ENCODE assay signal across 9 cellular contexts in the genomic region with DNA sequence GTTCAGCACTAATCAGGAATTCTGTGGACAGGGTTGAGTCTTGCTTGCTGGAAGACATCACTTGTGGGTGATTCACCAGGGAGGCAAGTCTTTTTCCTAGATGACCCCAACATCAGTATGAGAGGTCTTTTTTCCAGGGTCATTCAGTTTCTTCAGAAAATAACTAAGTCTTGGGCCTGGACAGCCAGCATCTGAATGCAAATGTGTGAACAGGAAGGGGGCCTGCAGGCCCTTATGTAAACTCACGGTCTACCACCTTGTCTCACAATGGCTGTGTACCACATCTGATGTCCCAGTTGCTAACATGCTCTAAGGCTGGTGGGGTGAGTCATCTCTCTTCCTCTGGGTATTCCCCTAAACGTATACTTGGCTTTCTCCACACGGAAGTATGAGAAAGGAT.
A peak's percentile ranks its signal among the peaks of the same experiment; 100 is the strongest.
DNase-seq lines count a peak whose midpoint lies in the region; ATAC-seq, FAIRE-seq and TF ChIP-seq lines count a peak whose summit lies in the region.
"Had no signal": no experiment of that assay in that cellular context is flagged by ENCODE, and none has a peak within 500 bp of the region (broad histone marks: within the 10 kb centered on the region; RNA-seq: fewer than 3 reads in every experiment).

No MANE protein-coding gene starts in this region.

- no peaks in the 10 kb centered on the region for H4K20me1 ChIP-seq in keratinocyte (ENCODE audit: control insufficient read depth, extremely low read depth, insufficient read depth, low read length)

- DNase-seq in AG09309 (ENCODE audit: low read depth): peak; percentile 23
- DNase-seq in activated CD8-positive, alpha-beta memory T cell treated with anti-CD3 and anti-CD28 coated beads, Interleukin-2, amount 50 U/mL, for 48 hours: peak; percentile 60
- DNase-seq in keratinocyte (ENCODE audit: low read depth, low spot score): peak; percentile 33
- no peak for DNase-seq in epidermal melanocyte (ENCODE audit: insufficient read length, low spot score)
- no peak for DNase-seq in HT-29 (ENCODE audit: low spot score)
- DNase-seq in HAP-1 (ENCODE audit: low spot score in 2 of 2): no peak

- FAIRE-seq in keratinocyte (lab: Jason Lieb, UNC): peak; percentile 94

- no peaks in the 10 kb centered on the region for H3K79me2 ChIP-seq in keratinocyte (ENCODE audit: control insufficient read depth, insufficient read depth, low read length)

- H3K4me3 ChIP-seq in AG09309 (ENCODE audit: control insufficient read depth, low read depth, low read length) (no peak overlapping the region), keratinocyte (ENCODE audit: control insufficient read depth in 2 of 3, extremely low read depth in 1 of 3, insufficient read depth in 2 of 3, low read depth in 1 of 3, low read length in 3 of 3) (no peak overlapping the region), HAP-1 (no peak overlapping the region)
- H3K4me3 ChIP-seq: lung had no signal

- peak; percentile 97 for ATAC-seq in GM19467 (IDR thresholded peaks at IDR 0.05; ENCODE audit: unreplicated experiment)
- peak; percentile 98 for ATAC-seq in HG03571 (IDR thresholded peaks at IDR 0.05; ENCODE audit: unreplicated experiment)

- peak overlapping the region; percentile 80 for H3K27ac ChIP-seq in keratinocyte (ENCODE audit: control insufficient read depth, insufficient read depth, low read length)

- no peaks in the 10 kb centered on the region for H3K9me3 ChIP-seq in keratinocyte (ENCODE audit: control insufficient read depth, low read depth, low read length)
- no peaks in the 10 kb centered on the region for H3K9me3 ChIP-seq in HAP-1

- peak overlapping the region; percentile 39 for H3K4me2 ChIP-seq in keratinocyte (ENCODE audit: control insufficient read depth, extremely low read depth, insufficient read depth, low read depth, low read length)

- no peak overlapping the region for H2AFZ ChIP-seq in keratinocyte (ENCODE audit: control insufficient read depth, low read length)

- no peaks in the 10 kb centered on the region for H3K27me3 ChIP-seq in keratinocyte (ENCODE audit: control insufficient read depth, extremely low read depth, insufficient read depth, low read length)
- H3K27me3 ChIP-seq in HAP-1 (ENCODE audit: low read depth): no peaks in the 10 kb centered on the region

- H3K9ac ChIP-seq in keratinocyte (ENCODE audit: control insufficient read depth, extremely low read depth, insufficient read depth, low read length): no peak overlapping the region

- TF ChIP-seq CTCF in AG09309 (IDR thresholded peaks at IDR 0.05; ENCODE audit: control insufficient read depth, insufficient read depth, low read depth, low read length, missing control alignments): no peak
- TF ChIP-seq CTCF in keratinocyte (optimal IDR thresholded peaks at IDR 0.05 in 1 of 3, IDR thresholded peaks at IDR 0.05 in 1 of 3, conservative IDR thresholded peaks at IDR 0.05 in 1 of 3; ENCODE audit: extremely low read depth in 1 of 3, insufficient read depth in 2 of 3, low read length in 3 of 3): no peak

- H3K9me1 ChIP-seq in keratinocyte (ENCODE audit: control insufficient read depth, extremely low read depth, insufficient read depth, low read length): no peaks in the 10 kb centered on the region

- H3K36me3 ChIP-seq in keratinocyte (ENCODE audit: control insufficient read depth in 2 of 2, extremely low read depth in 1 of 2, insufficient read depth in 2 of 2, low read length in 2 of 2): peaks cover 3 to 7% of the 10 kb centered on the region in 2 experiments
- H3K36me3 ChIP-seq in HAP-1 (replicated peaks): peaks cover 8% of the 10 kb centered on the region

- H3K4me1 ChIP-seq in keratinocyte (ENCODE audit: control insufficient read depth, extremely low read depth, insufficient read depth, low read length): peaks cover 13% of the 10 kb centered on the region
- peaks cover 19% of the 10 kb centered on the region for H3K4me1 ChIP-seq in HAP-1

- in situ Hi-C loops in HAP-1 (cut with MboI; ENCODE audit: low sequenced_read_pairs): no loop called here

- dilution Hi-C loops in keratinocyte (cut with MboI; ENCODE audit: extremely low pct_ligation_motif_present, low sequenced_read_pairs): no loop called here

Comparison
In these comparisons a context has a peak if more than half of its experiments do, and no peak if none do; other contexts are left out.
1. DNase-seq: peak in AG09309 (single experiment), activated CD8-positive, alpha-beta memory T cell treated with anti-CD3 and anti-CD28 coated beads, Interleukin-2, amount 50 U/mL, for 48 hours (single experiment) and keratinocyte (single experiment); none in epidermal melanocyte (single experiment), HT-29 (single experiment) and HAP-1 (0 of 2).